Comparison of ENCODE assay signal across 1 cellular context in genomic region chr3:38020342-38020726, GRCh38.
TF ChIP-seq lines count a peak whose summit lies in the region.

No MANE protein-coding gene starts in this region.

TF ChIP-seq in HepG2, 621 proteins besides CTCF, POLR2A, EP300 and RAD21:
- peak; percentile 74; the same call in 1 of the 2 replicates for TF ChIP-seq ZNF263 (CRISPR knock-in tag; IDR thresholded peaks at IDR 0.05)
- no peak for TF ChIP-seq ZNF276 (CRISPR knock-in tag; IDR thresholded peaks at IDR 0.05; ENCODE audit: low read depth)
